ENCODE assay signal across 9 cellular contexts in genomic region chr16:88773812-88774291, GRCh38. TPM values are rescaled to one million over a fixed set of nuclear protein-coding genes. Genes with fewer than 3 reads are reported as not detected.
DNase-seq lines count a peak whose midpoint lies in the region; ATAC-seq and TF ChIP-seq lines count a peak whose summit lies in the region.
"Had no signal": no experiment of that assay in that cellular context is flagged by ENCODE, and none has a peak within 500 bp of the region (broad histone marks: within the 10 kb centered on the region; RNA-seq: fewer than 3 reads in every experiment).

No MANE protein-coding gene starts in this region.

- no peak overlapping the region for H3K4me3 Mint-ChIP-seq in central memory CD8-positive, alpha-beta T cell
- H3K4me3 Mint-ChIP-seq in natural killer cell (no peak overlapping the region), type B pancreatic cell (no peak overlapping the region)

- H3K36me3 Mint-ChIP-seq in central memory CD8-positive, alpha-beta T cell (ENCODE audit: insufficient read depth), result peaks cover 3% of the 10 kb centered on the region
- H3K36me3 Mint-ChIP-seq in natural killer cell, result no peaks in the 10 kb centered on the region
- no peaks in the 10 kb centered on the region for H3K36me3 Mint-ChIP-seq in type B pancreatic cell

- no peak for TF ChIP-seq CTCF in natural killer cell (IDR thresholded peaks at IDR 0.05)
- TF ChIP-seq CTCF in type B pancreatic cell (conservative IDR thresholded peaks at IDR 0.05), result no peak

- no peaks in the 10 kb centered on the region for H3K27me3 Mint-ChIP-seq in central memory CD8-positive, alpha-beta T cell
- H3K27me3 Mint-ChIP-seq in natural killer cell (ENCODE audit: low read depth in 2 of 2) (no peaks in the 10 kb centered on the region), type B pancreatic cell (no peaks in the 10 kb centered on the region)

- H3K9me3 Mint-ChIP-seq in central memory CD8-positive, alpha-beta T cell, result no peaks in the 10 kb centered on the region
- H3K9me3 Mint-ChIP-seq in natural killer cell (no peaks in the 10 kb centered on the region), type B pancreatic cell (no peaks in the 10 kb centered on the region)

- peaks cover 25% of the 10 kb centered on the region for H3K4me1 Mint-ChIP-seq in central memory CD8-positive, alpha-beta T cell
- H3K4me1 Mint-ChIP-seq in natural killer cell (peaks cover 30 to 67% of the 10 kb centered on the region in 2 donors), type B pancreatic cell (ENCODE audit: unreplicated experiment) (peaks cover 16% of the 10 kb centered on the region)

- H3K27ac Mint-ChIP-seq in central memory CD8-positive, alpha-beta T cell (ENCODE audit: low read depth), result peak overlapping the region; percentile 79
- H3K27ac Mint-ChIP-seq in natural killer cell, result peak overlapping the region in 1 of 2 donors; percentile 56
- no peak overlapping the region for H3K27ac Mint-ChIP-seq in type B pancreatic cell

- ATAC-seq in central memory CD8-positive, alpha-beta T cell (replicated peaks; ENCODE audit: extremely low read depth, poor library complexity, severe bottlenecking), result no peak
- ATAC-seq in natural killer cell, result no peak

- intact Hi-C loops in natural killer cell (cut with micrococcal nuclease), result no loop called here

- DNase-seq in AG08395 (ENCODE audit: low spot score) (peak; percentile 85), LoVo (ENCODE audit: low spot score) (peak; percentile 38), lung microvascular endothelial cell (ENCODE audit: low read depth in 2 of 2) (peak; percentile 86 to 88), natural killer cell (no peak), NCI-H1417 treated with DMSO at 0.1 percent for 48 hours (lab: John Stamatoyannopoulos, UW) (no peak), HPDE6-E6E7 (ENCODE audit: extremely low spot score) (no peak), type B pancreatic cell (ENCODE audit: extremely low spot score, unreplicated experiment) (no peak)
- no peak for DNase-seq in central memory CD8-positive, alpha-beta T cell (ENCODE audit: low spot score in 2 of 2)
- DNase-seq: NCI-H524 treated with DMSO at 0.1 percent for 48 hours had no signal

RNA-seq across cellular contexts. Expression of gene PIEZO1, which starts 11.2 kb away (rescaled TPM):
- total RNA-seq in lung microvascular endothelial cell (227 and 460 TPM in 2 replicates), natural killer cell (100 to 1,000 TPM; 172 to 197 (median 183) TPM), type B pancreatic cell (ENCODE audit: low replicate concordance) (33.3 and 94.7 TPM in 2 replicates)

RNA-seq across cellular contexts. Expression of gene CDT1, which starts 29.7 kb away (rescaled TPM):
- 1.8 and 3.7 TPM in 2 replicates for total RNA-seq in lung microvascular endothelial cell
- 1 to 10 TPM; 2.2 to 3.8 (median 2.6) TPM for total RNA-seq in natural killer cell
- total RNA-seq in type B pancreatic cell (ENCODE audit: low replicate concordance), result 17.7 and 36.8 TPM in 2 replicates

RNA-seq across cellular contexts. Expression of gene APRT, which starts 37.9 kb away (rescaled TPM):
- total RNA-seq in lung microvascular endothelial cell, result 92.7 and 112 TPM in 2 replicates
- 100 to 1,000 TPM; 118 to 123 (median 120) TPM for total RNA-seq in natural killer cell
- total RNA-seq in type B pancreatic cell (ENCODE audit: low replicate concordance), result 116 and 153 TPM in 2 replicates

Comparison
In these comparisons a context has a peak if more than half of its experiments do, and no peak if none do; other contexts are left out.
1. DNase-seq: peak in AG08395 (single experiment), LoVo (single experiment) and lung microvascular endothelial cell (2 of 2); none in central memory CD8-positive, alpha-beta T cell (0 of 2), natural killer cell (single experiment), NCI-H1417 treated with DMSO at 0.1 percent for 48 hours (single experiment), HPDE6-E6E7 (single experiment) and type B pancreatic cell (single experiment).